In genomic region chr17:41914358-41914766, GRCh38 we compare ENCODE assay signal across 14 cellular contexts. TPM values are rescaled to one million over a fixed set of nuclear protein-coding genes. Genes with fewer than 3 reads are reported as not detected.
DNase-seq lines count a peak whose midpoint lies in the region; ATAC-seq, FAIRE-seq and TF ChIP-seq lines count a peak whose summit lies in the region.
"Had no signal": no experiment of that assay in that cellular context is flagged by ENCODE, and none has a peak within 500 bp of the region (broad histone marks: within the 10 kb centered on the region; RNA-seq: fewer than 3 reads in every experiment).

No MANE protein-coding gene starts in this region.

- peaks cover 30 to 65% of the 10 kb centered on the region in 2 experiments for H4K20me1 ChIP-seq in H1 (replicated peaks in 1 of 2; ENCODE audit: control insufficient read depth in 1 of 2, insufficient read depth in 2 of 2, low read length in 2 of 2)

- H2BK20ac ChIP-seq in H1 (ENCODE audit: low read length) = no peak overlapping the region

- H3K4me2 ChIP-seq in H1 (ENCODE audit: insufficient read depth in 1 of 2, low read depth in 2 of 2, low read length in 2 of 2) = peak overlapping the region in 1 of 2 experiments; percentile 20; a peak in 2 of 4 replicates

- H3K9me3 Mint-ChIP-seq in mesothelial cell of epicardium = no peaks in the 10 kb centered on the region
- H3K9me3 Mint-ChIP-seq in type B pancreatic cell = no peaks in the 10 kb centered on the region
- H3K9me3 Mint-ChIP-seq: naive thymus-derived CD8-positive, alpha-beta T cell had no signal

- H3K27me3 ChIP-seq in heart right ventricle (no peaks in the 10 kb centered on the region), H1 (replicated peaks in 1 of 4; ENCODE audit: control insufficient read depth in 3 of 4, extremely low read depth in 1 of 4, insufficient read depth in 3 of 4, low read length in 3 of 4) (no peaks in the 10 kb centered on the region)
- H3K27me3 ChIP-seq: heart left ventricle, left lung had no signal

- peak; percentile 54 for DNase-seq in Right ventricle myocardium superior
- DNase-seq in heart right ventricle = no peak
- no peak for DNase-seq in H1 (ENCODE audit: low read depth in 1 of 2, low spot score in 2 of 2)
- no peak for DNase-seq in mesothelial cell of epicardium (ENCODE audit: low spot score in 2 of 2, unreplicated experiment in 2 of 2)
- DNase-seq in type B pancreatic cell (ENCODE audit: extremely low spot score, unreplicated experiment) = no peak
- DNase-seq in midbrain (lab: John Stamatoyannopoulos, UW) = no peak
- no peak for DNase-seq in amniotic stem cell (lab: John Stamatoyannopoulos, UW)
- DNase-seq in NCI-H1417 (lab: John Stamatoyannopoulos, UW) = no peak
- DNase-seq: caudate nucleus; DMS 273 treated with DMSO at 0.1 percent for 48 hours; left lung; naive thymus-derived CD8-positive, alpha-beta T cell; stimulated activated naive CD8-positive, alpha-beta T cell treated with anti-CD3 and anti-CD28 coated beads, Interleukin-15, Interleukin-2, amounts not matched to agents 100 U/mL and 50 U/mL, for 24 hours had no signal

- no peak overlapping the region for H4K8ac ChIP-seq in H1 (ENCODE audit: extremely low read depth, insufficient read depth, low read length)

- no peak overlapping the region; a peak in 2 of 7 replicates for H3K9ac ChIP-seq in H1 (replicated peaks in 1 of 4; ENCODE audit: extremely low read depth in 1 of 4, low read depth in 3 of 4, low read length in 3 of 4)

- TF ChIP-seq EP300 in H1 (IDR thresholded peaks at IDR 0.05; ENCODE audit: borderline replicate concordance in 1 of 2, low read depth in 2 of 2, low read length in 2 of 2) = no peak

- POLR2A ChIA-PET in H1 (lab: Charles Lee; ENCODE audit: partially characterized antibody) = interaction anchor here (0.7 to 8.2 kb wide), 10 partner anchors 9 to 95 kb away, joined by 3 to 64 read pairs (median 9); partner anchors contain the start of genes CNP, KLHL11 and ODAD4

- H2BK5ac ChIP-seq in H1 (ENCODE audit: low read depth, low read length) = 0 out of 2 replicates have a peak overlapping the region, but pooled peaks have one; percentile 38

- H3K18ac ChIP-seq in H1 (ENCODE audit: extremely low read depth, low read length) = no peak overlapping the region

- no peak for TF ChIP-seq RAD21 in H1 (IDR thresholded peaks at IDR 0.05 in 1 of 2, conservative IDR thresholded peaks at IDR 0.05 in 1 of 2; ENCODE audit: low read depth in 2 of 2, low read length in 2 of 2)

- H3K4me3 ChIP-seq in heart right ventricle = no peak overlapping the region
- no peak overlapping the region; a peak in 1 of 8 replicates for H3K4me3 ChIP-seq in H1 (ENCODE audit: extremely low read depth in 1 of 4, insufficient read depth in 2 of 4, low read depth in 3 of 4, low read length in 4 of 4)
- H3K4me3 ChIP-seq: heart left ventricle, left lung had no signal

- CTCF ChIA-PET in H1 (lab: Charles Lee; ENCODE audit: partially characterized antibody) = interaction anchor here (0.7 to 16.0 kb wide), 17 partner anchors 7 to 136 kb away, joined by 3 to 205 read pairs (median 5); partner anchors contain the start of genes CNP and ODAD4

- H3K36me3 Mint-ChIP-seq in mesothelial cell of epicardium = peaks cover 21% of the 10 kb centered on the region
- H3K36me3 Mint-ChIP-seq in type B pancreatic cell = peaks cover 20% of the 10 kb centered on the region

- no peak overlapping the region for H3K4me3 Mint-ChIP-seq in mesothelial cell of epicardium
- H3K4me3 Mint-ChIP-seq in type B pancreatic cell = peak overlapping the region; percentile 55

- H3K36me3 ChIP-seq in heart right ventricle = peaks cover 0 to 47% (median 42%) of the 10 kb centered on the region in 9 donors
- peaks cover 32 to 44% (median 37%) of the 10 kb centered on the region in 4 experiments for H3K36me3 ChIP-seq in H1 (ENCODE audit: control insufficient read depth in 2 of 4, insufficient read depth in 4 of 4, low read length in 3 of 4)

- peaks cover 7% of the 10 kb centered on the region for H3K23me2 ChIP-seq in H1 (ENCODE audit: low read depth, low read length)

- no peak overlapping the region for H2BK120ac ChIP-seq in H1 (replicated peaks; ENCODE audit: low read depth, low read length)

- H3K4me1 ChIP-seq in heart right ventricle (peaks cover 6 to 44% (median 22%) of the 10 kb centered on the region in 9 donors), H1 (replicated peaks in 1 of 4; ENCODE audit: control insufficient read depth in 3 of 4, insufficient read depth in 4 of 4, low read length in 3 of 4) (peaks cover 4 to 21% (median 14%) of the 10 kb centered on the region in 4 experiments)

- intact Hi-C loops in Right ventricle myocardium superior (cut with DNase I) (no loop called here), heart right ventricle (cut with DNase I) (no loop called here)

- no peak overlapping the region for H3K14ac ChIP-seq in H1 (ENCODE audit: insufficient read length)

- no peaks in the 10 kb centered on the region for H3K27me3 Mint-ChIP-seq in mesothelial cell of epicardium (ENCODE audit: low read depth)
- no peaks in the 10 kb centered on the region for H3K27me3 Mint-ChIP-seq in type B pancreatic cell
- H3K27me3 Mint-ChIP-seq: naive thymus-derived CD8-positive, alpha-beta T cell had no signal

- H4K5ac ChIP-seq in H1 (ENCODE audit: insufficient read length, low read depth, low read length) = no peak overlapping the region

- H2BK12ac ChIP-seq in H1 (ENCODE audit: low read depth, low read length) = no peak overlapping the region

- H3K79me2 ChIP-seq in H1 (ENCODE audit: control insufficient read depth in 1 of 2, insufficient read depth in 2 of 2, low read length in 2 of 2) = peaks cover 24 to 78% of the 10 kb centered on the region in 2 experiments

- no peak overlapping the region for H3K23ac ChIP-seq in H1 (ENCODE audit: insufficient read length)

- H3K4me1 Mint-ChIP-seq in mesothelial cell of epicardium = peaks cover 32% of the 10 kb centered on the region
- peaks cover 34% of the 10 kb centered on the region for H3K4me1 Mint-ChIP-seq in type B pancreatic cell (ENCODE audit: unreplicated experiment)

- H3K27ac ChIP-seq in heart right ventricle (no peak overlapping the region), H1 (ENCODE audit: low read depth, low read length) (no peak overlapping the region)
- H3K27ac ChIP-seq: heart left ventricle, left lung had no signal

- no peak for ATAC-seq in Right ventricle myocardium superior (ENCODE audit: poor library complexity)
- no peak for ATAC-seq in heart right ventricle
- ATAC-seq: heart left ventricle; left lung; naive thymus-derived CD8-positive, alpha-beta T cell; stimulated activated naive CD8-positive, alpha-beta T cell treated with anti-CD3 and anti-CD28 coated beads, Interleukin-15, Interleukin-2, amounts not matched to agents 100 U/mL and 50 U/mL, for 24 hours had no signal

- no peak overlapping the region for H3K56ac ChIP-seq in H1 (replicated peaks; ENCODE audit: insufficient read length, low read depth, low read length)

- WGBS in heart right ventricle, 2 donors = 68 to 73% methylated on average over 6 of the region's 6 CpGs
- 87% methylated on average over 6 of the region's 6 CpGs; no CpG with 5 or more reads in 1 of the 2 experiments for WGBS in H1 (ENCODE audit: extremely low coverage in 1 of 2, insufficient coverage in 1 of 2, insufficient read length in 1 of 2, insufficient replicate concordance in 2 of 2, low coverage in 1 of 2, low lambda C conversion rate in 2 of 2, missing lambda C conversion rate in 1 of 2), 2 experiments

- H2AK5ac ChIP-seq in H1 (ENCODE audit: low read depth, low read length) = no peak overlapping the region

- H2AFZ ChIP-seq in H1 (ENCODE audit: low read length) = no peak overlapping the region

- no peaks in the 10 kb centered on the region for H3K9me3 ChIP-seq in heart right ventricle
- H3K9me3 ChIP-seq in H1 (ENCODE audit: insufficient read depth in 2 of 2, low read depth in 1 of 2, low read length in 1 of 2) = no peaks in the 10 kb centered on the region
- H3K9me3 ChIP-seq: heart left ventricle, left lung had no signal

- H4K91ac ChIP-seq in H1 (replicated peaks; ENCODE audit: insufficient read length, low read length) = no peak overlapping the region

- FAIRE-seq in H1 (lab: Jason Lieb, UNC) = no peak

- no peak for TF ChIP-seq POLR2A in H1 (IDR thresholded peaks at IDR 0.05; ENCODE audit: control extremely low read depth in 1 of 2, low read depth in 2 of 2, low read length in 2 of 2)

- H2BK15ac ChIP-seq in H1 (ENCODE audit: low read length) = no peak overlapping the region

- peaks cover 26% of the 10 kb centered on the region for H3K79me1 ChIP-seq in H1 (ENCODE audit: low read depth, low read length)

- H3K27ac Mint-ChIP-seq in mesothelial cell of epicardium = peak overlapping the region; percentile 56
- H3K27ac Mint-ChIP-seq in type B pancreatic cell = peak overlapping the region; percentile 76

- no peak for TF ChIP-seq CTCF in heart right ventricle (IDR thresholded peaks at IDR 0.05)
- no peak for TF ChIP-seq CTCF in H1 (IDR thresholded peaks at IDR 0.05; ENCODE audit: control extremely low read depth in 1 of 3, insufficient read depth in 1 of 3, low read depth in 1 of 3, low read length in 3 of 3)
- TF ChIP-seq CTCF in mesothelial cell of epicardium (IDR thresholded peaks at IDR 0.05; ENCODE audit: unreplicated experiment) = no peak
- no peak for TF ChIP-seq CTCF in type B pancreatic cell (conservative IDR thresholded peaks at IDR 0.05)

- H3K4ac ChIP-seq in H1 (replicated peaks; ENCODE audit: insufficient read length, low read depth, low read length) = no peak overlapping the region

RNA-seq across cellular contexts. Expression of gene ACLY, which starts 4.4 kb away (rescaled TPM):
- 24.0 TPM for total RNA-seq in Right ventricle myocardium superior
- 10 to 100 TPM; 22.0 to 42.2 (median 25.2) TPM for total RNA-seq in heart right ventricle
- polyA plus RNA-seq in heart right ventricle = 10 to 100 TPM; 12.1 to 27.0 TPM
- 388 and 393 TPM in 2 replicates for total RNA-seq in H1 (2021; fragmentation: NEBNext Ultra II Directional; extraction: Animal tissue kit (Norgen Biotek cat#: 25700))
- 167 and 238 TPM in 2 replicates for polyA plus RNA-seq in H1 (2011; rRNA removed)
- 218 TPM for polyA plus RNA-seq in H1 (2011; cell fraction: cytosol; rRNA removed)
- 329 TPM for polyA plus RNA-seq in H1 (2011; cell fraction: nucleus; rRNA removed)
- 230 to 256 TPM (median 237 TPM) in 4 replicates for polyA plus RNA-seq in H1 (2012, experiment 1 of 2)
- polyA plus RNA-seq in H1 (2012, experiment 2 of 2) = 78.0 TPM
- polyA plus RNA-seq in H1 (2013, experiment 1 of 2) = 179 TPM
- 170 TPM for polyA plus RNA-seq in H1 (2013, experiment 2 of 2)
- 586 and 598 TPM in 2 replicates for polyA minus RNA-seq in H1 (2011; rRNA and poly(A)+ RNA removed)
- 393 TPM for polyA minus RNA-seq in H1 (2011; cell fraction: cytosol; rRNA and poly(A)+ RNA removed)
- 179 TPM for polyA minus RNA-seq in H1 (2011; cell fraction: nucleus; rRNA and poly(A)+ RNA removed)
- total RNA-seq in mesothelial cell of epicardium = 126 to 133 TPM (median 130 TPM) in 3 replicates
- 160 and 161 TPM in 2 replicates for total RNA-seq in type B pancreatic cell (ENCODE audit: low replicate concordance)

RNA-seq across cellular contexts. Expression of gene ODAD4, which starts 16.1 kb away (rescaled TPM):
- total RNA-seq in Right ventricle myocardium superior (0.75 TPM), heart right ventricle (1 to 10 TPM in 3 of 10 donors, under 1 TPM in 7; 0.23 to 1.6 (median 0.63) TPM), mesothelial cell of epicardium (1.3 to 2.1 TPM (median 1.7 TPM) in 3 replicates), type B pancreatic cell (ENCODE audit: low replicate concordance) (1.9 and 4.5 TPM in 2 replicates)
- polyA plus RNA-seq in heart right ventricle (1 to 10 TPM; 1.2 to 1.5 TPM), H1 (2011; rRNA removed) (0.41 and 0.48 TPM in 2 replicates)
- 1.3 TPM in 2 replicates for total RNA-seq in H1 (2021; fragmentation: NEBNext Ultra II Directional; extraction: Animal tissue kit (Norgen Biotek cat#: 25700))
- 1.2 TPM for polyA plus RNA-seq in H1 (2011; cell fraction: cytosol; rRNA removed)
- 1.1 TPM for polyA plus RNA-seq in H1 (2011; cell fraction: nucleus; rRNA removed)
- polyA plus RNA-seq in H1 (2012, experiment 1 of 2) = 1.3 to 1.6 TPM (median 1.5 TPM) in 4 replicates
- polyA plus RNA-seq in H1 (2012, experiment 2 of 2) = 0.42 TPM
- polyA plus RNA-seq in H1 (2013, experiment 1 of 2) = 1.1 TPM
- polyA plus RNA-seq in H1 (2013, experiment 2 of 2) = 0.87 TPM
- 1.5 and 2.0 TPM in 2 replicates for polyA minus RNA-seq in H1 (2011; rRNA and poly(A)+ RNA removed)
- polyA minus RNA-seq in H1 (2011; cell fraction: cytosol; rRNA and poly(A)+ RNA removed) = 0.95 TPM
- polyA minus RNA-seq in H1 (2011; cell fraction: nucleus; rRNA and poly(A)+ RNA removed) = 2.6 TPM
- total RNA-seq: naive thymus-derived CD8-positive, alpha-beta T cell had no signal

RNA-seq across cellular contexts. Expression of gene KLHL11, which starts 49.1 kb away (rescaled TPM):
- total RNA-seq in Right ventricle myocardium superior = 3.0 TPM
- total RNA-seq in heart right ventricle = 1 to 10 TPM; 2.1 to 4.9 (median 3.6) TPM
- 1 to 10 TPM; 1.4 TPM for polyA plus RNA-seq in heart right ventricle
- 12.8 and 13.7 TPM in 2 replicates for total RNA-seq in H1 (2021; fragmentation: NEBNext Ultra II Directional; extraction: Animal tissue kit (Norgen Biotek cat#: 25700))
- 3.4 and 4.2 TPM in 2 replicates for polyA plus RNA-seq in H1 (2011; rRNA removed)
- polyA plus RNA-seq in H1 (2011; cell fraction: cytosol; rRNA removed) = 5.6 TPM
- polyA plus RNA-seq in H1 (2011; cell fraction: nucleus; rRNA removed) = 3.2 TPM
- 2.6 to 3.0 TPM (median 2.9 TPM) in 4 replicates for polyA plus RNA-seq in H1 (2012, experiment 1 of 2)
- polyA plus RNA-seq in H1 (2012, experiment 2 of 2) = 0.22 TPM
- polyA plus RNA-seq in H1 (2013, experiment 1 of 2) = 4.0 TPM
- polyA plus RNA-seq in H1 (2013, experiment 2 of 2) = 3.7 TPM
- 32.4 and 39.9 TPM in 2 replicates for polyA minus RNA-seq in H1 (2011; rRNA and poly(A)+ RNA removed)
- polyA minus RNA-seq in H1 (2011; cell fraction: cytosol; rRNA and poly(A)+ RNA removed) = 16.1 TPM
- 13.4 TPM for polyA minus RNA-seq in H1 (2011; cell fraction: nucleus; rRNA and poly(A)+ RNA removed)
- total RNA-seq in mesothelial cell of epicardium = 21.4 to 22.1 TPM (median 21.9 TPM) in 3 replicates
- total RNA-seq in type B pancreatic cell (ENCODE audit: low replicate concordance) = 20.5 and 20.6 TPM in 2 replicates

RNA-seq across cellular contexts. Expression of gene CNP, which starts 52.2 kb away (rescaled TPM):
- total RNA-seq in Right ventricle myocardium superior (23.0 TPM), heart right ventricle (10 to 100 TPM; 19.4 to 42.7 (median 26.2) TPM), mesothelial cell of epicardium (67.6 to 70.2 TPM (median 68.1 TPM) in 3 replicates), type B pancreatic cell (ENCODE audit: low replicate concordance) (60.0 and 84.3 TPM in 2 replicates)
- polyA plus RNA-seq in heart right ventricle (10 to 100 TPM; 17.2 to 25.6 TPM), H1 (2011; rRNA removed) (21.9 and 43.3 TPM in 2 replicates)
- 60.6 and 64.2 TPM in 2 replicates for total RNA-seq in H1 (2021; fragmentation: NEBNext Ultra II Directional; extraction: Animal tissue kit (Norgen Biotek cat#: 25700))
- 31.8 TPM for polyA plus RNA-seq in H1 (2011; cell fraction: cytosol; rRNA removed)
- 43.7 TPM for polyA plus RNA-seq in H1 (2011; cell fraction: nucleus; rRNA removed)
- 33.1 to 53.1 TPM (median 45.5 TPM) in 4 replicates for polyA plus RNA-seq in H1 (2012, experiment 1 of 2)
- polyA plus RNA-seq in H1 (2012, experiment 2 of 2) = 41.2 TPM
- 29.7 TPM for polyA plus RNA-seq in H1 (2013, experiment 1 of 2)
- 28.7 TPM for polyA plus RNA-seq in H1 (2013, experiment 2 of 2)
- 77.8 and 84.7 TPM in 2 replicates for polyA minus RNA-seq in H1 (2011; rRNA and poly(A)+ RNA removed)
- polyA minus RNA-seq in H1 (2011; cell fraction: cytosol; rRNA and poly(A)+ RNA removed) = 41.2 TPM
- polyA minus RNA-seq in H1 (2011; cell fraction: nucleus; rRNA and poly(A)+ RNA removed) = 33.4 TPM
